Comparison of ENCODE assay signal across 28 cellular contexts in the genomic region with DNA sequence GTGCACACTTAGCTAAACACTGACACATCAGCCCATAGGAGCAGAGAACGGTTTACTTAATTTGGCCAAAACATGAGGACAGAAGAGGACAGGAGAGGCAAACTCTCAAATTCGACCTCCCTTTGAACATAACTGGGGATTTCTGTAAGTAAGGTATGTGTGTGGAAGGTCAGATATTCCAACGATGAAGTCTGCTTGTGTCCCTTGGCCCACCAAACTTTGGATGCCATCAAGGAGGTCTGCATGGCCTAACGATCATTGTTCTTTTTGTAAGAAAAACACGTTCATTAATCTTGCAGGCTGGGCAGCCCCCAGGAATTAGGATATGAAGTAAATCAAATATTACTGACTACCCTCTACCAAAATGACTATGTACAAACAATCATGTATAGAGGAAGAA.
"Had no signal": no experiment of that assay in that cellular context is flagged by ENCODE, and none has a peak within 500 bp of the region (broad histone marks: within the 10 kb centered on the region; RNA-seq: fewer than 3 reads in every experiment).

No MANE protein-coding gene starts in this region.

- DNase-seq: hippocampal formation; immature natural killer cell; kidney; left colon; left lung; lower lobe of right lung; mammary epithelial cell; mesenchymal stem cell; naive thymus-derived CD8-positive, alpha-beta T cell; occipital lobe; right lobe of liver; stimulated activated CD4-positive, alpha-beta T cell treated with anti-CD3 and anti-CD28 coated beads, Interleukin-1b, Interleukin-23, amount 100 ng/mL, for 48 hours; stimulated activated CD4-positive, alpha-beta T cell treated with anti-CD3 and anti-CD28 coated beads, Interleukin-2, amount 100 ng/mL, for 48 hours; stimulated activated CD4-positive, alpha-beta T cell treated with anti-CD3 and anti-CD28 coated beads, Interleukin-4, amount 100 ng/mL, for 4 hours; stimulated activated CD8-positive, alpha-beta memory T cell treated with anti-CD3 and anti-CD28 coated beads, Interleukin-4, amount 100 ng/mL, for 48 hours; stimulated activated naive CD4-positive, alpha-beta T cell treated with Interleukin-2 at 50 U/mL for 16 hours; stimulated activated naive CD8-positive, alpha-beta T cell treated with anti-CD3 and anti-CD28 coated beads, Interleukin-15, amount 100 ng/mL, for 72 hours; substantia nigra; uterus had no signal

- H3K4me1 Mint-ChIP-seq: immature natural killer cell; naive thymus-derived CD8-positive, alpha-beta T cell; nephron; neural progenitor cell; stimulated activated memory B cell treated with anti-CD40 and anti-IgM and Interleukin-4, amounts not matched to agents 10 μg/mL and 1 μg/mL and 100 μg/mL, for 72 hours; stimulated activated naive CD8-positive, alpha-beta T cell treated with anti-CD3 and anti-CD28 coated beads, Interleukin-15, amount 100 ng/mL, for 72 hours had no signal

- H3K4me3 ChIP-seq: left lung, lower lobe of right lung, neural progenitor cell, right atrium auricular region, right lobe of liver, smooth muscle cell, tibial nerve, uterus had no signal

- H3K36me3 ChIP-seq: left lung, lower lobe of right lung, neural progenitor cell, neutrophil, right atrium auricular region, right lobe of liver, tibial nerve, uterus had no signal

- H3K79me2 ChIP-seq: parathyroid adenoma had no signal

- ATAC-seq: left colon; left lung; lower lobe of right lung; naive thymus-derived CD8-positive, alpha-beta T cell; right lobe of liver; stimulated activated memory B cell treated with anti-CD40 and anti-IgM and Interleukin-4, amounts not matched to agents 10 μg/mL and 1 μg/mL and 100 μg/mL, for 72 hours; stimulated activated naive CD8-positive, alpha-beta T cell treated with anti-CD3 and anti-CD28 coated beads, Interleukin-15, amount 100 ng/mL, for 72 hours had no signal

- H3K36me3 Mint-ChIP-seq: immature natural killer cell; naive thymus-derived CD8-positive, alpha-beta T cell; neural progenitor cell; stimulated activated memory B cell treated with anti-CD40 and anti-IgM and Interleukin-4, amounts not matched to agents 10 μg/mL and 1 μg/mL and 100 μg/mL, for 72 hours; type B pancreatic cell had no signal

- H3K27ac ChIP-seq: left lung, lower lobe of right lung, neural progenitor cell, neutrophil, parathyroid adenoma, right atrium auricular region, right lobe of liver, tibial nerve, uterus had no signal

- H3K9me3 Mint-ChIP-seq: nephron, neural progenitor cell, type B pancreatic cell had no signal

- H2AFZ ChIP-seq: neural progenitor cell, parathyroid adenoma had no signal

- H3K27ac Mint-ChIP-seq: immature natural killer cell; naive thymus-derived CD8-positive, alpha-beta T cell; nephron; neural progenitor cell; stimulated activated memory B cell treated with anti-CD40 and anti-IgM and Interleukin-4, amounts not matched to agents 10 μg/mL and 1 μg/mL and 100 μg/mL, for 72 hours; stimulated activated naive CD8-positive, alpha-beta T cell treated with anti-CD3 and anti-CD28 coated beads, Interleukin-15, amount 100 ng/mL, for 72 hours; type B pancreatic cell had no signal

- H3K9ac ChIP-seq: neural progenitor cell, parathyroid adenoma had no signal

- H3K27me3 ChIP-seq: left lung, neural progenitor cell, neutrophil, right atrium auricular region, right lobe of liver, tibial nerve, uterus had no signal

- H3K4me3 Mint-ChIP-seq: immature natural killer cell; naive thymus-derived CD8-positive, alpha-beta T cell; nephron; neural progenitor cell; stimulated activated memory B cell treated with anti-CD40 and anti-IgM and Interleukin-4, amounts not matched to agents 10 μg/mL and 1 μg/mL and 100 μg/mL, for 72 hours; stimulated activated naive CD8-positive, alpha-beta T cell treated with anti-CD3 and anti-CD28 coated beads, Interleukin-15, amount 100 ng/mL, for 72 hours; type B pancreatic cell had no signal

- H3K4me2 ChIP-seq: neural progenitor cell, smooth muscle cell had no signal

- H3K27me3 Mint-ChIP-seq: naive thymus-derived CD8-positive, alpha-beta T cell; stimulated activated memory B cell treated with anti-CD40 and anti-IgM and Interleukin-4, amounts not matched to agents 10 μg/mL and 1 μg/mL and 100 μg/mL, for 72 hours; stimulated activated naive CD8-positive, alpha-beta T cell treated with anti-CD3 and anti-CD28 coated beads, Interleukin-15, amount 100 ng/mL, for 72 hours; type B pancreatic cell had no signal

- H3K9me3 ChIP-seq: left lung, lower lobe of right lung, neutrophil, right atrium auricular region, right lobe of liver, tibial nerve, uterus had no signal
